ENCODE assay signal across 8 cellular contexts in genomic region chr6:68634503-68635411, GRCh38.
DNase-seq lines count a peak whose midpoint lies in the region; ATAC-seq and TF ChIP-seq lines count a peak whose summit lies in the region.

Gene ADGRB3, plus strand, starts transcription at chr6:68635282. Its CDS starts 3,394 bp downstream, at chr6:68638676.

- H3K4me3 ChIP-seq in iPS-18c (ENCODE audit: insufficient read depth, low read depth, low read length) (peak within 1 kb of the TSS; percentile 74), retinal pigment epithelial cell (ENCODE audit: low read length) (peak within 1 kb of the TSS; percentile 69)

- peak; percentile 7 for TF ChIP-seq CTCF in retinal pigment epithelial cell (conservative IDR thresholded peaks at IDR 0.05; ENCODE audit: low read depth, low read length)

- no peaks in the 10 kb centered on the region for H3K9me3 ChIP-seq in iPS-18c (ENCODE audit: control insufficient read depth, insufficient read depth, low read length)

- ATAC-seq in HG02763 (IDR thresholded peaks at IDR 0.05; ENCODE audit: unreplicated experiment) = peak; percentile 74

- peak within 1 kb of the TSS; percentile 94 for H3K27ac ChIP-seq in caudate nucleus (ENCODE audit: low read depth, low read length)

- DNase-seq in activated effector memory CD4-positive, alpha-beta T cell treated with anti-CD3 and anti-CD28 coated beads, Interleukin-2, amount 50 U/mL, for 16 hours = peak; percentile 66
- no peak for DNase-seq in activated effector memory CD4-positive, alpha-beta T cell treated with Interleukin-2 at 50 U/mL for 16 hours
- DNase-seq in NCI-H1417 treated with DMSO at 0.1 percent for 48 hours (lab: John Stamatoyannopoulos, UW) (peak; percentile 79), SW 1271 (lab: John Stamatoyannopoulos, UW) (peak; percentile 20 to 54), caudate nucleus (lab: John Stamatoyannopoulos, UW) (peak in 60 of 61 donors; percentile 42 to 98 (median 93)), retinal pigment epithelial cell (ENCODE audit: low read depth) (peak; percentile 31)
